ENCODE assay signal across 1 cellular context in genomic region chr19:39430675-39431593, GRCh38.
TF ChIP-seq lines count a peak whose summit lies in the region.

No MANE protein-coding gene starts in this region.

TF ChIP-seq in PFSK-1, 5 proteins besides CTCF, POLR2A, EP300 and RAD21 (continued from another document):
- TF ChIP-seq REST (IDR thresholded peaks at IDR 0.05; ENCODE audit: insufficient read depth in 1 of 2, low read depth in 2 of 2, low read length in 2 of 2) (no peak), POLR2AphosphoS5 (IDR thresholded peaks at IDR 0.05; ENCODE audit: low read depth, low read length) (peak; percentile 55), TAF1 (IDR thresholded peaks at IDR 0.05; ENCODE audit: borderline replicate concordance, insufficient read depth, low read length) (no peak), SIN3A (IDR thresholded peaks at IDR 0.05; ENCODE audit: borderline replicate concordance, insufficient read depth, low read length) (no peak)
TF ChIP-seq in PFSK-1: peak in this region for 2.
